ENCODE assay signal across 9 cellular contexts in the genomic region with DNA sequence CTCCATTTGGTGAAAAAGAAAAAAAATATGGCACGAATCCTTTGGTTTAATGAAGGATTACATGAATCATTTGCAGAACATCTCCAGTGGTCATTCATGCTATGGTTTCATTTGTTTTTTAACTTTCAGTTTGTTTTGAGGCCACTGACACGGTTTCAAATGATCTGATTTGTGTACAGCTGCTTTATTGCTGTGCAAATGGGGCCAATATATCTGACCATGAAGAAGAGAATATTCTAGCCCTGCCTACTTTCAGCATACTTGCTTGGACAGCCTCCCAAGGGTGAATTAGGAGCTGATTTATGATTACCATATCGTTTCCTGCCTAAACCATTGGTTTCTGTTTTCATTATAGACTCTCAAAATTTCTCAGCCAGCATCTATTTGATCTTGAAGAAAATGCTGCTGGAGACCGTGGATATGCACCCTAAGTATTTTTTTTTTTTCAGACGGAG. TPM values are rescaled to one million over a fixed set of nuclear protein-coding genes. Genes with fewer than 3 reads are reported as not detected.
DNase-seq lines count a peak whose midpoint lies in the region; ATAC-seq and TF ChIP-seq lines count a peak whose summit lies in the region.
"Had no signal": no experiment of that assay in that cellular context is flagged by ENCODE, and none has a peak within 500 bp of the region (broad histone marks: within the 10 kb centered on the region; RNA-seq: fewer than 3 reads in every experiment).

No MANE protein-coding gene starts in this region.

- no peaks in the 10 kb centered on the region for H3K27me3 Mint-ChIP-seq in activated T-cell treated with anti-CD3 and anti-CD28 coated beads, Interleukin-2, amount 50 U/mL, for 24 hours

- 33% methylated on average over 5 of the region's 5 CpGs for WGBS in suprapubic skin

- peaks cover 18% of the 10 kb centered on the region for H3K4me1 Mint-ChIP-seq in activated T-cell treated with anti-CD3 and anti-CD28 coated beads, Interleukin-2, amount 50 U/mL, for 24 hours (ENCODE audit: low read depth)

- no peak for TF ChIP-seq POLR2A in suprapubic skin (IDR thresholded peaks at IDR 0.05)

- peak overlapping the region; percentile 8 for H3K4me3 ChIP-seq in suprapubic skin

- no peaks in the 10 kb centered on the region for H3K9me3 ChIP-seq in suprapubic skin

- H3K4me1 ChIP-seq in suprapubic skin: peaks cover 24% of the 10 kb centered on the region

- TF ChIP-seq EP300 in suprapubic skin (IDR thresholded peaks at IDR 0.05): no peak

- no peaks in the 10 kb centered on the region for H3K9me3 Mint-ChIP-seq in activated T-cell treated with anti-CD3 and anti-CD28 coated beads, Interleukin-2, amount 50 U/mL, for 24 hours

- TF ChIP-seq CTCF in suprapubic skin (IDR thresholded peaks at IDR 0.05): no peak

- H3K36me3 Mint-ChIP-seq in activated T-cell treated with anti-CD3 and anti-CD28 coated beads, Interleukin-2, amount 50 U/mL, for 24 hours (ENCODE audit: low read depth): no peaks in the 10 kb centered on the region
- H3K36me3 Mint-ChIP-seq: CD14-positive monocyte had no signal

- DNase-seq in activated T-cell treated with anti-CD3 and anti-CD28 coated beads, Interleukin-2, amount 50 U/mL, for 24 hours: no peak
- no peak for DNase-seq in activated T-cell treated with anti-CD3 and anti-CD28 coated beads, Interleukin-2, amount 50 U/mL, for 1 hour
- no peak for DNase-seq in caudate nucleus (lab: John Stamatoyannopoulos, UW)
- DNase-seq in suprapubic skin (ENCODE audit: low spot score in 2 of 2): no peak
- no peak for DNase-seq in effector CD8-positive, alpha-beta T cell (lab: John Stamatoyannopoulos, UW)
- DNase-seq in iPS-NIHi7 (ENCODE audit: extremely low spot score): no peak
- DNase-seq in DMS114 treated with DMSO at 0.1 percent for 48 hours (lab: John Stamatoyannopoulos, UW; ENCODE audit: unreplicated experiment): no peak

- peak overlapping the region; percentile 14 for H3K27ac Mint-ChIP-seq in activated T-cell treated with anti-CD3 and anti-CD28 coated beads, Interleukin-2, amount 50 U/mL, for 24 hours
- H3K27ac Mint-ChIP-seq: CD14-positive monocyte had no signal

- peak; percentile 62 for ATAC-seq in HG02943 (IDR thresholded peaks at IDR 0.05; ENCODE audit: low read depth, unreplicated experiment)

- H3K27me3 ChIP-seq in suprapubic skin: no peaks in the 10 kb centered on the region

- no peaks in the 10 kb centered on the region for H3K36me3 ChIP-seq in suprapubic skin

- peak overlapping the region; percentile 46 for H3K27ac ChIP-seq in caudate nucleus (ENCODE audit: low read depth, low read length)
- peak overlapping the region; percentile 72 for H3K27ac ChIP-seq in suprapubic skin

- no peak overlapping the region for H3K4me3 Mint-ChIP-seq in activated T-cell treated with anti-CD3 and anti-CD28 coated beads, Interleukin-2, amount 50 U/mL, for 24 hours
- H3K4me3 Mint-ChIP-seq: CD14-positive monocyte had no signal

RNA-seq across cellular contexts. Expression of a gene that starts 30.7 kb away (rescaled TPM):
- 100 to 1,000 TPM in 2 of 4 donors, 10 to 100 TPM in 2; 62.3 to 124 (median 84.0) TPM for total RNA-seq in suprapubic skin
